In genomic region chrX:40173662-40174593, GRCh38 we compare ENCODE assay signal across 8 cellular contexts.
A peak's percentile ranks its signal among the peaks of the same experiment; 100 is the strongest.
DNase-seq lines count a peak whose midpoint lies in the region; ATAC-seq, FAIRE-seq and TF ChIP-seq lines count a peak whose summit lies in the region.

No MANE protein-coding gene starts in this region.

- no peaks in the 10 kb centered on the region for H4K20me1 ChIP-seq in HepG2 (ENCODE audit: insufficient read depth, low read length)

- H3K9ac ChIP-seq in SK-N-MC (ENCODE audit: insufficient read length) = no peak overlapping the region
- H3K9ac ChIP-seq in HepG2 (ENCODE audit: insufficient read depth, low read depth, low read length) = peak overlapping the region; percentile 80

- no peaks in the 10 kb centered on the region; the same call in 1 of the 2 replicates for H3K36me3 ChIP-seq in HAP-1 (replicated peaks)
- H3K36me3 ChIP-seq in SK-N-MC (ENCODE audit: insufficient read depth, low read length) = no peaks in the 10 kb centered on the region
- no peaks in the 10 kb centered on the region for H3K36me3 ChIP-seq in HepG2 (replicated peaks in 1 of 2; ENCODE audit: control insufficient read depth in 1 of 2, insufficient read depth in 2 of 2, low read length in 2 of 2)

- peak in 1 of 2 experiments; percentile 42; a peak in 1 of 4 replicates for TF ChIP-seq EP300 in HepG2 (IDR thresholded peaks at IDR 0.05; ENCODE audit: low read depth in 2 of 2, low read length in 2 of 2)
- no peak; the same call in 1 of the 2 replicates for TF ChIP-seq EP300 in HepG2 (CRISPR knock-in tag; IDR thresholded peaks at IDR 0.05; ENCODE audit: borderline replicate concordance)

- no peak overlapping the region for H2AFZ ChIP-seq in HepG2 (ENCODE audit: low read length)

- H3K4me3 ChIP-seq in HAP-1 = peak overlapping the region; percentile 49
- peak overlapping the region; percentile 15; the same call in 1 of the 2 replicates for H3K4me3 ChIP-seq in SK-N-MC
- H3K4me3 ChIP-seq in HepG2 (replicated peaks in 1 of 3; ENCODE audit: insufficient read depth in 1 of 3, low read depth in 2 of 3, low read length in 3 of 3) = peak overlapping the region; percentile 55 to 74 (median 64)

- H3K27ac ChIP-seq in 22Rv1 (peak overlapping the region; percentile 97), SK-N-MC (no peak overlapping the region), HepG2 (ENCODE audit: extremely low read length, insufficient read depth, low read length) (peak overlapping the region; percentile 95)

- H3K4me3 Mint-ChIP-seq in stimulated activated effector memory CD8-positive, alpha-beta T cell treated with anti-CD3 and anti-CD28 coated beads, Interleukin-12 subunit alpha, Interleukin-12 subunit beta, amount 100 ng/mL, for 72 hours = peak overlapping the region; percentile 86

- H3K36me3 Mint-ChIP-seq in stimulated activated effector memory CD8-positive, alpha-beta T cell treated with anti-CD3 and anti-CD28 coated beads, Interleukin-12 subunit alpha, Interleukin-12 subunit beta, amount 100 ng/mL, for 72 hours = peaks cover 46% of the 10 kb centered on the region

- FAIRE-seq in HepG2 (lab: Jason Lieb, UNC) = no peak

- TF ChIP-seq RAD21 in HepG2 (CRISPR knock-in tag; IDR thresholded peaks at IDR 0.05) = no peak

- TF ChIP-seq POLR2A in HepG2 (IDR thresholded peaks at IDR 0.05; ENCODE audit: insufficient read depth in 1 of 2, low read depth in 2 of 2, low read length in 2 of 2) = no peak; a peak in 1 of 4 replicates

- H3K4me1 Mint-ChIP-seq in stimulated activated effector memory CD8-positive, alpha-beta T cell treated with anti-CD3 and anti-CD28 coated beads, Interleukin-12 subunit alpha, Interleukin-12 subunit beta, amount 100 ng/mL, for 72 hours = peaks cover 34% of the 10 kb centered on the region

- H3K27ac Mint-ChIP-seq in stimulated activated effector memory CD8-positive, alpha-beta T cell treated with anti-CD3 and anti-CD28 coated beads, Interleukin-12 subunit alpha, Interleukin-12 subunit beta, amount 100 ng/mL, for 72 hours = peak overlapping the region; percentile 99

- H3K4me2 ChIP-seq in HepG2 (ENCODE audit: low read depth, low read length) = peak overlapping the region; percentile 89

- 1% methylated on average over 12 of the region's 39 CpGs for WGBS in HepG2 (ENCODE audit: low lambda C conversion rate)

- DNase-seq in HAP-1 (ENCODE audit: low spot score in 2 of 2) (peak; percentile 65 to 80), SK-N-MC (ENCODE audit: low read depth, low spot score) (no peak), amniotic epithelial cell (ENCODE audit: low read depth) (peak; percentile 62), HepG2 (ENCODE audit: low spot score) (peak; percentile 76), putamen (ENCODE audit: low spot score) (no peak)
- DNase-seq in stimulated activated effector memory CD8-positive, alpha-beta T cell treated with anti-CD3 and anti-CD28 coated beads, Interleukin-12 subunit alpha, Interleukin-12 subunit beta, amount 100 ng/mL, for 72 hours (ENCODE audit: low spot score in 2 of 2) = peak in 1 of 2 donors; percentile 77

- ATAC-seq in HepG2 (peak; percentile 37), HG02852 (IDR thresholded peaks at IDR 0.05; ENCODE audit: unreplicated experiment) (no peak)
- ATAC-seq in stimulated activated effector memory CD8-positive, alpha-beta T cell treated with anti-CD3 and anti-CD28 coated beads, Interleukin-12 subunit alpha, Interleukin-12 subunit beta, amount 100 ng/mL, for 72 hours = peak; percentile 41

- H3K9me3 Mint-ChIP-seq in stimulated activated effector memory CD8-positive, alpha-beta T cell treated with anti-CD3 and anti-CD28 coated beads, Interleukin-12 subunit alpha, Interleukin-12 subunit beta, amount 100 ng/mL, for 72 hours = no peaks in the 10 kb centered on the region

- H3K9me3 ChIP-seq in HAP-1 (no peaks in the 10 kb centered on the region), SK-N-MC (ENCODE audit: low read depth, low read length) (no peaks in the 10 kb centered on the region), HepG2 (ENCODE audit: low read length) (no peaks in the 10 kb centered on the region)

- H3K27me3 ChIP-seq in HAP-1 (ENCODE audit: low read depth) = no peaks in the 10 kb centered on the region
- H3K27me3 ChIP-seq in HepG2 (ENCODE audit: control insufficient read depth in 1 of 2, insufficient read depth in 2 of 2, low read length in 2 of 2) = no peaks in the 10 kb centered on the region

- H3K4me1 ChIP-seq in HAP-1 (peaks cover 67% of the 10 kb centered on the region), HepG2 (ENCODE audit: insufficient read depth, low read length) (peaks cover 64% of the 10 kb centered on the region)

- H3K79me2 ChIP-seq in HepG2 (ENCODE audit: insufficient read depth, low read length) = peaks cover 8% of the 10 kb centered on the region

- POLR2A ChIA-PET in HepG2 (lab: Yijun Ruan, JAX) = interaction anchor here (1.0 to 3.8 kb wide), 5 partner anchors 17 to 74 kb away, joined by 3 to 30 read pairs (median 4); no protein-coding TSS in a partner anchor

- peak; percentile 15; the same call in 1 of the 2 replicates for TF ChIP-seq CTCF in 22Rv1 (IDR thresholded peaks at IDR 0.05)
- TF ChIP-seq CTCF in HepG2 (CRISPR knock-in tag; IDR thresholded peaks at IDR 0.05) = peak; percentile 49

- intact Hi-C loops in HepG2 (cut with micrococcal nuclease; ENCODE audit: unreplicated experiment) = loop anchor here (5.0 kb wide), 2 partner anchors 92 to 93 kb away; no protein-coding TSS in a partner anchor

- BruUV-seq in HepG2 (replicated peaks; lab: Mats Ljungman, UMichigan) = no TSS peak

- in situ Hi-C loops in HAP-1 (cut with MboI; ENCODE audit: low sequenced_read_pairs) (no loop called here), HepG2 (cut with HindIII; ENCODE audit: extremely low pct_ligation_motif_present, low pct_unique_long_range_greater_than_20kb) (no loop called here)

- CTCF ChIA-PET in HepG2 (lab: Yijun Ruan, JAX; ENCODE audit: low intra/inter-chr PET ratio, low total read pairs) = no interaction called here

TF ChIP-seq in HepG2, 621 proteins besides CTCF, POLR2A, EP300 and RAD21 (continues in another document):
- TF ChIP-seq ZNF350 (CRISPR knock-in tag; IDR thresholded peaks at IDR 0.05; ENCODE audit: borderline replicate concordance, low read depth) = peak; percentile 49; the same call in 1 of the 2 replicates
- TF ChIP-seq, protein P1, sequence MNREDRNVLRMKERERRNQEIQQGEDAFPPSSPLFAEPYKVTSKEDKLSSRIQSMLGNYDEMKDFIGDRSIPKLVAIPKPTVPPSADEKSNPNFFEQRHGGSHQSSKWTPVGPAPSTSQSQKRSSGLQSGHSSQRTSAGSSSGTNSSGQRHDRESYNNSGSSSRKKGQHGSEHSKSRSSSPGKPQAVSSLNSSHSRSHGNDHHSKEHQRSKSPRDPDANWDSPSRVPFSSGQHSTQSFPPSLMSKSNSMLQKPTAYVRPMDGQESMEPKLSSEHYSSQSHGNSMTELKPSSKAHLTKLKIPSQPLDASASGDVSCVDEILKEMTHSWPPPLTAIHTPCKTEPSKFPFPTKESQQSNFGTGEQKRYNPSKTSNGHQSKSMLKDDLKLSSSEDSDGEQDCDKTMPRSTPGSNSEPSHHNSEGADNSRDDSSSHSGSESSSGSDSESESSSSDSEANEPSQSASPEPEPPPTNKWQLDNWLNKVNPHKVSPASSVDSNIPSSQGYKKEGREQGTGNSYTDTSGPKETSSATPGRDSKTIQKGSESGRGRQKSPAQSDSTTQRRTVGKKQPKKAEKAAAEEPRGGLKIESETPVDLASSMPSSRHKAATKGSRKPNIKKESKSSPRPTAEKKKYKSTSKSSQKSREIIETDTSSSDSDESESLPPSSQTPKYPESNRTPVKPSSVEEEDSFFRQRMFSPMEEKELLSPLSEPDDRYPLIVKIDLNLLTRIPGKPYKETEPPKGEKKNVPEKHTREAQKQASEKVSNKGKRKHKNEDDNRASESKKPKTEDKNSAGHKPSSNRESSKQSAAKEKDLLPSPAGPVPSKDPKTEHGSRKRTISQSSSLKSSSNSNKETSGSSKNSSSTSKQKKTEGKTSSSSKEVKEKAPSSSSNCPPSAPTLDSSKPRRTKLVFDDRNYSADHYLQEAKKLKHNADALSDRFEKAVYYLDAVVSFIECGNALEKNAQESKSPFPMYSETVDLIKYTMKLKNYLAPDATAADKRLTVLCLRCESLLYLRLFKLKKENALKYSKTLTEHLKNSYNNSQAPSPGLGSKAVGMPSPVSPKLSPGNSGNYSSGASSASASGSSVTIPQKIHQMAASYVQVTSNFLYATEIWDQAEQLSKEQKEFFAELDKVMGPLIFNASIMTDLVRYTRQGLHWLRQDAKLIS (CRISPR knock-in tag; IDR thresholded peaks at IDR 0.05) = 0 out of 2 replicates have a peak, but pooled peaks have one; percentile 27
- TF ChIP-seq BCL6 (CRISPR knock-in tag; IDR thresholded peaks at IDR 0.05) = peak; percentile 24; the same call in 1 of the 2 replicates
- peak; percentile 39; the same call in 1 of the 2 replicates for TF ChIP-seq RXRA (CRISPR knock-in tag; IDR thresholded peaks at IDR 0.05)
- no peak for TF ChIP-seq HCFC1 (IDR thresholded peaks at IDR 0.05; ENCODE audit: low read depth, low read length)
- no peak for TF ChIP-seq SOX13 (IDR thresholded peaks at IDR 0.05)
- peak in 1 of 2 experiments; percentile 17; a peak in 1 of 4 replicates for TF ChIP-seq SOX13 (CRISPR knock-in tag; conservative IDR thresholded peaks at IDR 0.05 in 1 of 2, IDR thresholded peaks at IDR 0.05 in 1 of 2)
- TF ChIP-seq MLLT10 (CRISPR knock-in tag; IDR thresholded peaks at IDR 0.05) = no peak
- TF ChIP-seq, protein P2, sequence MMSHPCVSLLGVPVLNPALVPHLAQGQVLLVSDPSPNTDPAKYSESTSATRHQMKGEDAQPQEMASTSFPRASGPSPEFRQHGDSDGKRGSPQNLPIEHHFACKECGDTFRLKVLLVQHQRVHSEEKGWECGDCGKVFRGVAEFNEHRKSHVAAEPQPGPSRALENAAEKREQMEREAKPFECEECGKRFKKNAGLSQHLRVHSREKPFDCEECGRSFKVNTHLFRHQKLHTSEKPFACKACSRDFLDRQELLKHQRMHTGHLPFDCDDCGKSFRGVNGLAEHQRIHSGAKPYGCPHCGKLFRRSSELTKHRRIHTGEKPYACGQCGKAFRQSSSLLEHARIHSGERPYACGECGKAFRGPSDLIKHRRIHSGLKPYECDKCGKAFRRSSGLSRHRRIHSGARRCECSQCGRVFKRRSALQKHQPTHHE (CRISPR knock-in tag; IDR thresholded peaks at IDR 0.05; ENCODE audit: borderline replicate concordance) = no peak
- TF ChIP-seq TBX2 (CRISPR knock-in tag; IDR thresholded peaks at IDR 0.05; ENCODE audit: borderline replicate concordance) = 0 out of 2 replicates have a peak, but pooled peaks have one; percentile 15
- TF ChIP-seq TBL1XR1 (IDR thresholded peaks at IDR 0.05; ENCODE audit: borderline replicate concordance, low read length, partially characterized antibody) = no peak
- no peak for TF ChIP-seq NFKBIZ (CRISPR knock-in tag; IDR thresholded peaks at IDR 0.05)

Comparison
In these comparisons a context has a peak if more than half of its experiments do, and no peak if none do; other contexts are left out.
1. DNase-seq: peak in HAP-1 (2 of 2), amniotic epithelial cell (single experiment) and HepG2 (single experiment); none in SK-N-MC (single experiment) and putamen (single experiment).
2. Peak in every context shown above with its lines, with median percentiles within 50 percentile points of each other: H3K4me3 ChIP-seq.